In the genomic region with DNA sequence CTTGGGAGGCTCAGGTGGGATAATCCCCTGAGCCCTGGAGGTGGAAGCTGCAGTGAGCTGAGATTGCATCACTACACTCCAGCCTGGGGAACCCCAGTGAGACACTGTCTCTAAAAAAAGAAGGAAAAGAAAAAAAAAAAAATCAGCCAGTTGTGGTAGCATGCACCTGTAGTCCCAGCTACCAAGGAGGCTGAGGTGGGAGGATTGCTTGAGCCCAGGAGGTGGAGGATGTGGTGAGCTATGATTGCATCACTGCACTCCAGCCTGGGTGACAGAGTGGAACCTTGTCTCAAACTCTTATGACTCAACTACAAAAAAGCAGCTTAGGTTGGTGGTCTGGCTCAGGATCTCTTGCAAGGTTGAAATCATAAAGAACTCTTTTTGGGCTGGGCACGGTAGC, we compare ENCODE assay signal across 8 cellular contexts. TPM values are rescaled to one million over a fixed set of nuclear protein-coding genes. Genes with fewer than 3 reads are reported as not detected.
A peak's percentile ranks its signal among the peaks of the same experiment; 100 is the strongest.
DNase-seq lines count a peak whose midpoint lies in the region; ATAC-seq, FAIRE-seq and TF ChIP-seq lines count a peak whose summit lies in the region.

No MANE protein-coding gene starts in this region.

- H3K27me3 Mint-ChIP-seq in activated B cell treated with CpG ODN at 0.5 μM for 24 hours = no peaks in the 10 kb centered on the region
- no peaks in the 10 kb centered on the region for H3K27me3 Mint-ChIP-seq in central memory CD8-positive, alpha-beta T cell

- H3K27ac Mint-ChIP-seq in activated B cell treated with CpG ODN at 0.5 μM for 24 hours = peak overlapping the region; percentile 63
- no peak overlapping the region for H3K27ac Mint-ChIP-seq in central memory CD8-positive, alpha-beta T cell (ENCODE audit: low read depth)

- DNase-seq in GM18507 (ENCODE audit: extremely low spot score, insufficient read length, low read depth) (no peak), activated B cell treated with CpG ODN at 0.5 μM for 24 hours (no peak), NCI-H2029 treated with DMSO at 0.1 percent for 48 hours (lab: John Stamatoyannopoulos, UW) (no peak), NCI-H146 treated with DMSO at 0.1 percent for 48 hours (lab: John Stamatoyannopoulos, UW; ENCODE audit: unreplicated experiment) (no peak), NCI-H1436 treated with DMSO at 0.1 percent for 48 hours (lab: John Stamatoyannopoulos, UW) (no peak), RPMI8226 (no peak)
- no peak for DNase-seq in central memory CD8-positive, alpha-beta T cell (ENCODE audit: low spot score in 2 of 2)
- peak; percentile 30 for DNase-seq in stimulated activated CD4-positive, alpha-beta T cell treated with anti-CD3 and anti-CD28 coated beads, Interleukin-4, amount 100 ng/mL, for 1 hour

- H3K9me3 Mint-ChIP-seq in activated B cell treated with CpG ODN at 0.5 μM for 24 hours = no peaks in the 10 kb centered on the region
- no peaks in the 10 kb centered on the region for H3K9me3 Mint-ChIP-seq in central memory CD8-positive, alpha-beta T cell

- H3K4me3 Mint-ChIP-seq in activated B cell treated with CpG ODN at 0.5 μM for 24 hours = peak overlapping the region; percentile 8
- peak overlapping the region; percentile 25 for H3K4me3 Mint-ChIP-seq in central memory CD8-positive, alpha-beta T cell

- intact Hi-C loops in activated B cell treated with CpG ODN at 0.5 μM for 24 hours (cut with micrococcal nuclease) = no loop called here

- CTCF ChIA-PET in activated B cell treated with CpG ODN at 0.5 μM for 24 hours (lab: Charles Lee) = no interaction called here

- ATAC-seq in activated B cell treated with CpG ODN at 0.5 μM for 24 hours (ENCODE audit: low read depth) = peak; percentile 62
- ATAC-seq in central memory CD8-positive, alpha-beta T cell (replicated peaks; ENCODE audit: extremely low read depth, poor library complexity, severe bottlenecking) = peak; percentile 54

- POLR2A ChIA-PET in activated B cell treated with CpG ODN at 0.5 μM for 24 hours (lab: Charles Lee) = interaction anchor here (0.5 to 2.3 kb wide), 3 partner anchors 9 to 37 kb away, joined by 3 to 9 read pairs (median 8); a partner anchor contains a TSS

- H3K4me1 Mint-ChIP-seq in activated B cell treated with CpG ODN at 0.5 μM for 24 hours = peaks cover 48% of the 10 kb centered on the region
- H3K4me1 Mint-ChIP-seq in central memory CD8-positive, alpha-beta T cell = peaks cover 57% of the 10 kb centered on the region

- no peak for TF ChIP-seq CTCF in activated B cell treated with CpG ODN at 0.5 μM for 24 hours (IDR thresholded peaks at IDR 0.05)

- FAIRE-seq in GM18507 (lab: Jason Lieb, UNC) = peak; percentile 72

- H3K36me3 Mint-ChIP-seq in activated B cell treated with CpG ODN at 0.5 μM for 24 hours (ENCODE audit: low read depth) = peaks cover 51% of the 10 kb centered on the region
- H3K36me3 Mint-ChIP-seq in central memory CD8-positive, alpha-beta T cell (ENCODE audit: insufficient read depth) = peaks cover 38% of the 10 kb centered on the region

RNA-seq across cellular contexts. Expression of a gene that starts 19.3 kb away (rescaled TPM):
- total RNA-seq in activated B cell treated with CpG ODN at 0.5 μM for 24 hours = 90.0 and 94.6 TPM in 2 replicates

RNA-seq across cellular contexts. Expression of a gene that starts 34.3 kb away (rescaled TPM):
- total RNA-seq in activated B cell treated with CpG ODN at 0.5 μM for 24 hours = 399 and 425 TPM in 2 replicates

RNA-seq across cellular contexts. Expression of a gene that starts 34.7 kb away (rescaled TPM):
- 26.4 and 32.2 TPM in 2 replicates for total RNA-seq in activated B cell treated with CpG ODN at 0.5 μM for 24 hours

RNA-seq across cellular contexts. Expression of a gene that starts 37.6 kb away (rescaled TPM):
- total RNA-seq in activated B cell treated with CpG ODN at 0.5 μM for 24 hours = 86.7 and 115 TPM in 2 replicates

RNA-seq across cellular contexts. Expression of a gene that starts 44.8 kb away (rescaled TPM):
- 7.0 and 7.3 TPM in 2 replicates for total RNA-seq in activated B cell treated with CpG ODN at 0.5 μM for 24 hours
